19 cellular contexts compared by ENCODE assay signal in the genomic region with DNA sequence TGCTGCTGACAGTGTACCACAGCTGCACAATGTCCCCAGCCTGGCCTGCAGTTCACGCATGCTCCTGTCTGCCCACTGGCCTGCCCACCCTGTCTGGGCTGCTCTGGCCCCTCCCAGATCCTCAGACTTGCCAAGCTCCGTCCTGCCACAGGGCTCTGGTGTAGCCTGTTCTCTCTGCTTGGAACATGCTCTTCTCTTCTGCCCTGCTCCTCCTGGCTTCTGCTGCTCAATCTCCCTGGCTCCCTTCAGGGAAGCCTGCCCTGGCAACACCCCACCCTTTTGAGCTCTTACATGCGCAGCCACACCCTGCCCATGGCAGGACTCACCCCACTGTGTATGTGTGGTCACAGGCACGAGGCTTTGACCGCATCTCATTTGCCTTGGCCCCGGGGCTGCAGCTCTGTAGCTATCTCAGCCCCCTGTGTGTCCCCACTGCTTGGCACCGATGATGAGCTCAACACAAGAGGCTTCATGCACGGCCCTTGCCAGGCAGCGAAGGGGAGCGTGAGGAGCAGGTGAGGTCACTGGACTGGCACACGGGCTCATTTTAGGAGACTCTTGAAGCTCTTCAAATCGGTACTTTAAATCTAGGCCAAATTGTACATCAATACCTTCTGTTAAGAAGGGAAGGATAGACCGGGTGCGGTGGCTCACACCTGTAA. TPM values are rescaled to one million over a fixed set of nuclear protein-coding genes. Genes with fewer than 3 reads are reported as not detected.
A peak's percentile ranks its signal among the peaks of the same experiment; 100 is the strongest.
DNase-seq lines count a peak whose midpoint lies in the region; ATAC-seq, FAIRE-seq and TF ChIP-seq lines count a peak whose summit lies in the region.
"Had no signal": no experiment of that assay in that cellular context is flagged by ENCODE, and none has a peak within 500 bp of the region (broad histone marks: within the 10 kb centered on the region; RNA-seq: fewer than 3 reads in every experiment).

No MANE protein-coding gene starts in this region.

- H3K79me1 ChIP-seq in neuronal stem cell (ENCODE audit: low read depth, low read length) = no peaks in the 10 kb centered on the region

- no peak for TF ChIP-seq EP300 in SK-N-SH (IDR thresholded peaks at IDR 0.05; ENCODE audit: borderline replicate concordance in 1 of 2, low read depth in 1 of 2, low read length in 1 of 2)

- H3K27ac ChIP-seq in SK-N-SH (ENCODE audit: low read depth in 2 of 2, low read length in 1 of 2) = no peak overlapping the region
- H3K27ac ChIP-seq in neuronal stem cell (replicated peaks; ENCODE audit: low read length) = no peak overlapping the region
- H3K27ac ChIP-seq in kidney (ENCODE audit: low read depth in 2 of 2, low read length in 2 of 2) = no peak overlapping the region
- H3K27ac ChIP-seq: BLaER1 had no signal

- POLR2A ChIA-PET in SK-N-SH (lab: Yijun Ruan, JAX) = no interaction called here

- no peak for TF ChIP-seq CTCF in SK-N-SH (IDR thresholded peaks at IDR 0.05)
- TF ChIP-seq CTCF in kidney (IDR thresholded peaks at IDR 0.05; ENCODE audit: borderline replicate concordance, extremely low read depth, insufficient read depth) = no peak

- H3K14ac ChIP-seq in neuronal stem cell (ENCODE audit: low read length) = peak overlapping the region; percentile 82

- no peak overlapping the region for H2AFZ ChIP-seq in SK-N-SH (ENCODE audit: low read depth)
- no peak overlapping the region for H2AFZ ChIP-seq in neuronal stem cell (ENCODE audit: low read length)

- CTCF ChIA-PET in SK-N-SH (lab: Yijun Ruan, JAX) = interaction anchor here (0.6 to 1.9 kb wide), 4 partner anchors 11 to 306 kb away, joined by 3 to 8 read pairs (median 3); no protein-coding TSS in a partner anchor

- peak overlapping the region; percentile 49 for H2BK15ac ChIP-seq in neuronal stem cell (ENCODE audit: low read length)

- H3K4ac ChIP-seq in neuronal stem cell (ENCODE audit: low read length) = no peak overlapping the region

- peak overlapping the region; percentile 80 for H3K23ac ChIP-seq in neuronal stem cell (ENCODE audit: low read depth, low read length, poor library complexity)

- no peak overlapping the region for H2BK5ac ChIP-seq in neuronal stem cell (ENCODE audit: low read length)

- intact Hi-C loops in kidney (cut with DNase I) = no loop called here

- H3K4me3 ChIP-seq in SK-N-SH (ENCODE audit: low read depth in 2 of 2, low read length in 1 of 2) = no peak overlapping the region
- H3K4me3 ChIP-seq in neuronal stem cell (ENCODE audit: low read length in 2 of 2) = no peak overlapping the region
- no peak overlapping the region for H3K4me3 ChIP-seq in kidney (ENCODE audit: low read length in 2 of 2)
- H3K4me3 ChIP-seq: BLaER1, GM12878 had no signal

- no peaks in the 10 kb centered on the region for H3K79me2 ChIP-seq in SK-N-SH (ENCODE audit: insufficient read depth)

- H4K20me1 ChIP-seq in SK-N-SH (ENCODE audit: insufficient read depth) = no peaks in the 10 kb centered on the region
- H4K20me1 ChIP-seq: BLaER1 had no signal

- no peak for TF ChIP-seq RAD21 in SK-N-SH (IDR thresholded peaks at IDR 0.05; ENCODE audit: low read length)

- no peak overlapping the region for H4K91ac ChIP-seq in neuronal stem cell (ENCODE audit: low read depth, low read length, poor library complexity)

- H3K27me3 ChIP-seq in SK-N-SH (ENCODE audit: insufficient read depth) (no peaks in the 10 kb centered on the region; the same call in 1 of the 2 replicates), neuronal stem cell (ENCODE audit: control insufficient read depth in 3 of 3, insufficient read depth in 3 of 3, low read depth in 1 of 3, low read length in 3 of 3) (no peaks in the 10 kb centered on the region)
- H3K27me3 ChIP-seq: BLaER1 had no signal

- FAIRE-seq in kidney (lab: Jason Lieb, UNC) = no peak
- FAIRE-seq: D721Med, GM12878, GM18507 had no signal

- no peaks in the 10 kb centered on the region for H3F3A ChIP-seq in SK-N-SH (replicated peaks; ENCODE audit: insufficient read depth)

- H2AK5ac ChIP-seq in neuronal stem cell (ENCODE audit: low read depth, low read length) = peak overlapping the region; percentile 75

- H3K4me2 ChIP-seq in SK-N-SH (no peak overlapping the region), neuronal stem cell (ENCODE audit: insufficient read depth, low read length, poor library complexity, severe bottlenecking) (no peak overlapping the region)
- H3K4me2 ChIP-seq: BLaER1 had no signal

- WGBS in SK-N-SH (ENCODE audit: low lambda C conversion rate) = 73% methylated on average over 14 of the region's 14 CpGs
- no CpG with 5 or more reads among the region's 14 CpGs for WGBS in neuronal stem cell (ENCODE audit: extremely low coverage in 2 of 2, insufficient read length in 2 of 2, insufficient replicate concordance in 1 of 2), 2 donors

- peak overlapping the region; percentile 90 for H3K18ac ChIP-seq in neuronal stem cell (ENCODE audit: low read length)

- H3K9me3 ChIP-seq in SK-N-SH (no peaks in the 10 kb centered on the region), neuronal stem cell (replicated peaks in 1 of 2; ENCODE audit: control insufficient read depth in 2 of 2, insufficient read depth in 1 of 2, low read depth in 1 of 2, low read length in 2 of 2) (peaks cover 2 to 4% of the 10 kb centered on the region in 2 donors), kidney (ENCODE audit: control insufficient read depth in 1 of 2, low read length in 2 of 2) (peaks cover 2 to 3% of the 10 kb centered on the region in 2 donors)

- H3K9ac ChIP-seq in SK-N-SH (no peak overlapping the region), neuronal stem cell (ENCODE audit: low read depth, low read length, poor library complexity) (peak overlapping the region; percentile 21), kidney (ENCODE audit: low read length in 2 of 2) (no peak overlapping the region)
- H3K9ac ChIP-seq: BLaER1 had no signal

- no peak overlapping the region for H2BK120ac ChIP-seq in neuronal stem cell (ENCODE audit: low read depth, low read length)

- peak overlapping the region; percentile 82 for H4K8ac ChIP-seq in neuronal stem cell (ENCODE audit: low read depth, low read length)

- H2BK12ac ChIP-seq in neuronal stem cell (ENCODE audit: low read length) = peak overlapping the region; percentile 22

- peak; percentile 51 for DNase-seq in SK-N-SH
- DNase-seq in neuronal stem cell (ENCODE audit: low spot score) = no peak
- no peak for DNase-seq in NCI-H2171 (lab: John Stamatoyannopoulos, UW)
- no peak for DNase-seq in anterior cingulate cortex (lab: John Stamatoyannopoulos, UW)
- no peak for DNase-seq in kidney
- DNase-seq: CD8-positive, alpha-beta memory T cell; DND-41; GDM1; GOT3; Karpas-422; NCI-H1105; NCI-H187 had no signal

- ATAC-seq in SK-N-SH treated with all-trans-retinoic acid at 6 μM for 48 hours (no peak; the same call in 2 of the 3 replicates), esophagus mucosa (peak; percentile 93), HG03159 (IDR thresholded peaks at IDR 0.05; ENCODE audit: unreplicated experiment) (no peak)
- ATAC-seq: GM12878 had no signal

- H3K4me1 ChIP-seq in SK-N-SH (ENCODE audit: control insufficient read depth in 1 of 2, insufficient read depth in 2 of 2, low read depth in 1 of 2, low read length in 1 of 2) (peaks cover 0 to 4% of the 10 kb centered on the region in 2 experiments; a peak in 1 of 4 replicates), neuronal stem cell (ENCODE audit: control insufficient read depth in 2 of 2, insufficient read depth in 1 of 2, low read depth in 1 of 2, low read length in 2 of 2) (no peaks in the 10 kb centered on the region), kidney (ENCODE audit: control insufficient read depth in 1 of 2, insufficient read depth in 1 of 2, low read depth in 1 of 2, low read length in 2 of 2) (no peaks in the 10 kb centered on the region)
- H3K4me1 ChIP-seq: BLaER1 had no signal

- H3K36me3 ChIP-seq in SK-N-SH (replicated peaks in 1 of 2; ENCODE audit: control insufficient read depth in 1 of 2, insufficient read depth in 2 of 2, low read length in 1 of 2) = no peaks in the 10 kb centered on the region
- no peaks in the 10 kb centered on the region for H3K36me3 ChIP-seq in neuronal stem cell (replicated peaks in 1 of 2; ENCODE audit: control insufficient read depth in 2 of 2, insufficient read depth in 2 of 2, low read length in 2 of 2)
- no peaks in the 10 kb centered on the region for H3K36me3 ChIP-seq in kidney (ENCODE audit: control insufficient read depth in 1 of 2, insufficient read depth in 2 of 2, low read length in 2 of 2)
- H3K36me3 ChIP-seq: BLaER1 had no signal

- H3K9me2 ChIP-seq in SK-N-SH = no peaks in the 10 kb centered on the region

TF ChIP-seq in SK-N-SH, 30 proteins besides CTCF, POLR2A, EP300 and RAD21:
- TF ChIP-seq RFX5 (IDR thresholded peaks at IDR 0.05; ENCODE audit: low read length) (no peak), MXI1 (IDR thresholded peaks at IDR 0.05; ENCODE audit: low read depth, low read length) (no peak), GATA2 (CRISPR knock-in tag; IDR thresholded peaks at IDR 0.05) (no peak)
TF ChIP-seq in SK-N-SH: peak in this region for 0.

TF ChIP-seq in SK-N-SH treated with all-trans-retinoic acid at 6 μM for 48 hours, 23 proteins besides CTCF, POLR2A, EP300 and RAD21 (continues in another document):
- TF ChIP-seq ISL1 (CRISPR knock-in tag; IDR thresholded peaks at IDR 0.05) = no peak
- no peak for TF ChIP-seq ARNTL (CRISPR knock-in tag; IDR thresholded peaks at IDR 0.05; ENCODE audit: borderline replicate concordance, low read depth)
- no peak for TF ChIP-seq PPARA (CRISPR knock-in tag; IDR thresholded peaks at IDR 0.05; ENCODE audit: borderline replicate concordance)
- no peak for TF ChIP-seq TCF4 (CRISPR knock-in tag; IDR thresholded peaks at IDR 0.05; ENCODE audit: borderline replicate concordance)
- TF ChIP-seq GLIS3 (CRISPR knock-in tag; IDR thresholded peaks at IDR 0.05) = no peak
- no peak for TF ChIP-seq ZFP30 (CRISPR knock-in tag; IDR thresholded peaks at IDR 0.05)
- no peak for TF ChIP-seq ZNF565 (CRISPR knock-in tag; conservative IDR thresholded peaks at IDR 0.05; ENCODE audit: low read depth)
- no peak for TF ChIP-seq ZNF8 (CRISPR knock-in tag; IDR thresholded peaks at IDR 0.05)
- TF ChIP-seq ZNF70 (CRISPR knock-in tag; IDR thresholded peaks at IDR 0.05) = no peak
- TF ChIP-seq OSR1 (CRISPR knock-in tag; IDR thresholded peaks at IDR 0.05) = no peak
- no peak for TF ChIP-seq ZFP3 (CRISPR knock-in tag; IDR thresholded peaks at IDR 0.05)
- TF ChIP-seq RARB (CRISPR knock-in tag; IDR thresholded peaks at IDR 0.05) = no peak

RNA-seq across cellular contexts. Expression of a gene that starts 20.4 kb away (rescaled TPM):
- polyA plus RNA-seq in SK-N-SH (2012; rRNA removed) (7.2 and 11.4 TPM in 2 replicates), kidney (ENCODE audit: insufficient read depth, low read depth, low replicate concordance) (7.7 TPM)
- 10.2 and 11.5 TPM in 2 replicates for polyA plus RNA-seq in SK-N-SH (2012; cell fraction: cytosol; rRNA removed)
- 14.8 and 22.7 TPM in 2 replicates for polyA plus RNA-seq in SK-N-SH (2012; cell fraction: nucleus; rRNA removed)
- total RNA-seq in esophagus mucosa (13.2 TPM), kidney (46.2 TPM)
- 47.9 TPM for polyA plus RNA-seq in neuronal stem cell (2013, experiment 1 of 2)
- 50.2 TPM for polyA plus RNA-seq in neuronal stem cell (2013, experiment 2 of 2)

RNA-seq across cellular contexts. Expression of a gene that starts 47.7 kb away (rescaled TPM):
- polyA plus RNA-seq in SK-N-SH (2012; rRNA removed) = 35.1 and 36.6 TPM in 2 replicates
- polyA plus RNA-seq in SK-N-SH (2012; cell fraction: cytosol; rRNA removed) = 24.3 and 32.1 TPM in 2 replicates
- polyA plus RNA-seq in SK-N-SH (2012; cell fraction: nucleus; rRNA removed) = 61.4 and 63.3 TPM in 2 replicates
- 26.6 TPM for total RNA-seq in esophagus mucosa
- 31.5 TPM for polyA plus RNA-seq in neuronal stem cell (2013, experiment 1 of 2)
- polyA plus RNA-seq in neuronal stem cell (2013, experiment 2 of 2) = 31.4 TPM
- total RNA-seq in kidney = 25.4 TPM
- polyA plus RNA-seq in kidney (ENCODE audit: insufficient read depth, low read depth, low replicate concordance) = 18.8 TPM
